In genomic region chr6:31572041-31572911, GRCh38 we compare ENCODE assay signal across 9 cellular contexts. TPM values are rescaled to one million over a fixed set of nuclear protein-coding genes. Genes with fewer than 3 reads are reported as not detected.
A peak's percentile ranks its signal among the peaks of the same experiment; 100 is the strongest.
DNase-seq lines count a peak whose midpoint lies in the region; ATAC-seq and TF ChIP-seq lines count a peak whose summit lies in the region.
"Had no signal": no experiment of that assay in that cellular context is flagged by ENCODE, and none has a peak within 500 bp of the region (broad histone marks: within the 10 kb centered on the region; RNA-seq: fewer than 3 reads in every experiment).

TSS of gene LTA (plus strand) at chr6:31572289. CDS start at chr6:31572743, 454 bp downstream.

- H3K27me3 ChIP-seq in spleen (replicated peaks in 1 of 7) (no peaks in the 10 kb centered on the region), tibial artery (peaks cover 0 to 32% of the 10 kb centered on the region in 2 donors)
- H3K27me3 ChIP-seq: cardiac muscle cell had no signal

- TF ChIP-seq POLR2A in spleen (IDR thresholded peaks at IDR 0.05): peak in 1 of 3 donors; percentile 58

- H3K36me3 ChIP-seq in spleen (peaks cover 0 to 8% (median 0%) of the 10 kb centered on the region in 6 donors), tibial artery (no peaks in the 10 kb centered on the region)
- H3K36me3 ChIP-seq: cardiac muscle cell had no signal

- H3K9me3 ChIP-seq in spleen (no peaks in the 10 kb centered on the region), tibial artery (no peaks in the 10 kb centered on the region)

- WGBS in spleen, 5 donors: 47 to 68% (median 62%) methylated on average over 27 of the region's 27 CpGs

- H3K4me3 ChIP-seq in spleen: peak within 1 kb of the TSS; percentile 16 to 71 (median 42)
- H3K4me3 ChIP-seq in tibial artery: no peak within 1 kb of the TSS
- H3K4me3 ChIP-seq in foreskin fibroblast (ENCODE audit: low read depth in 1 of 2, low read length in 2 of 2): no peak within 1 kb of the TSS
- H3K4me3 ChIP-seq: cardiac muscle cell had no signal

- peak within 1 kb of the TSS; percentile 64 to 98 (median 89) for H3K27ac ChIP-seq in spleen
- H3K27ac ChIP-seq in tibial artery: no peak within 1 kb of the TSS
- H3K27ac ChIP-seq: cardiac muscle cell had no signal

- DNase-seq in activated T-cell treated with anti-CD3 and anti-CD28 coated beads, Interleukin-2, amount 50 U/mL, for 48 hours: peak; percentile 90 to 92
- DNase-seq in spleen (peak; percentile 92), NOMO-1 treated with DMSO at 0.1 percent for 48 hours (lab: John Stamatoyannopoulos, UW; ENCODE audit: unreplicated experiment) (no peak), tibial artery (no peak), foreskin fibroblast (no peak), NCI-H128 (lab: John Stamatoyannopoulos, UW; ENCODE audit: unreplicated experiment) (no peak)

- intact Hi-C loops in spleen (cut with DNase I; ENCODE audit: low total_unique reads): no loop called here
- intact Hi-C loops in tibial artery (cut with DNase I; ENCODE audit: low total_unique reads): no loop called here

- H3K4me1 ChIP-seq in spleen (peaks cover 43 to 100% (median 83%) of the 10 kb centered on the region in 6 donors), tibial artery (no peaks in the 10 kb centered on the region)

- no peak for TF ChIP-seq CTCF in spleen (IDR thresholded peaks at IDR 0.05 in 8 of 11, conservative IDR thresholded peaks at IDR 0.05 in 3 of 11)
- no peak for TF ChIP-seq CTCF in tibial artery (IDR thresholded peaks at IDR 0.05)
- TF ChIP-seq CTCF in foreskin fibroblast (IDR thresholded peaks at IDR 0.05; ENCODE audit: low read depth, low read length): no peak

- peak; percentile 45 for ATAC-seq in GM18498 (IDR thresholded peaks at IDR 0.05; ENCODE audit: unreplicated experiment)
- peak; percentile 26 for ATAC-seq in HG03378 (IDR thresholded peaks at IDR 0.05; ENCODE audit: unreplicated experiment)

RNA-seq across cellular contexts. Expression of gene LTA, which starts in this region (rescaled TPM):
- 10 to 100 TPM in 1 of 7 donors, 1 to 10 TPM in 6; 2.4 to 14.4 (median 5.1) TPM for total RNA-seq in spleen
- polyA plus RNA-seq in spleen: 1 to 10 TPM; 6.8 to 9.2 (median 7.3) TPM
- total RNA-seq: cardiac muscle cell had no signal
- polyA plus RNA-seq: cardiac muscle cell had no signal

Comparison
In these comparisons a context has a peak if more than half of its experiments do, and no peak if none do; other contexts are left out.
1. DNase-seq: peak in activated T-cell treated with anti-CD3 and anti-CD28 coated beads, Interleukin-2, amount 50 U/mL, for 48 hours (2 of 2) and spleen (single experiment); none in NOMO-1 treated with DMSO at 0.1 percent for 48 hours (single experiment), tibial artery (0 of 2), foreskin fibroblast (0 of 2) and NCI-H128 (single experiment).
2. H3K27ac ChIP-seq: peak in spleen (8 of 8); none in tibial artery (0 of 2).
3. H3K4me3 ChIP-seq: peak in spleen (8 of 8); none in tibial artery (0 of 2) and foreskin fibroblast (0 of 2).